ENCODE assay signal across 2 cellular contexts in the genomic region with DNA sequence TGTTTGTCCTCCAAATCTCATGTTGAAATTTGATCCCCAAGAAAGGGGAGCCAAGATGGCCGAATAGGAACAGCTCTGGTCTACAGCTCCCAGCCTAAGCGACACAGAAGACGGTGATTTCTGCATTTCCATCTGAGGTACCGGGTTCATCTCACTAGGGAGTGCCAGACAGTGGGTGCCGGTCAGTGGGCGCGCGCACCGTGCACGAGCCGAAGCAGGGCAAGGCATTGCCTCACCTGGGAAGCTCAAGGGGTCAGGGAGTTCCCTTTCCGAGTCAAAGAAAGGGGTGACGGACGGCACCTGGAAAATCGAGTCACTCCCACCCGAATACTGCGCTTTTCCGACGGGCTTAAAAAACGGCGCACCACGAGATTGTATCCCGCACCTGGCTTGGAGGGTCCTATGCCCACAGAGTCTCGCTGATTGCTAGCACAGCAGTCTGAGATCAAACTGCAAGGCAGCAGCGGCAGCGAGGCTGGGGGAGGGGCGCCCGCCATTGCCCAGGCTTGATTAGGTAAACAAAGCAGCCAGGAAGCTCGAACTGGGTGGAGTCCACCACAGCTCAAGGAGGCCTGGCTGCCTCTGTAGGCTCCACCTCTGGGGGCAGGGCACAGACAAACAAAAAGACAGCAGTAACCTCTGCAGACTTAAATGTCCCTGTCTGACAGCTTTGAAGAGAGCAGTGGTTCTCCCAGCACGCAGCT.
TF ChIP-seq lines count a peak whose summit lies in the region.
"Not testable (repeated sequence)": the region's sequence is repeated elsewhere in the genome, so short reads cannot be mapped to it uniquely, and the experiment has no call there.

No MANE protein-coding gene starts in this region.

TF ChIP-seq in H1, 55 proteins besides CTCF, POLR2A, EP300 and RAD21:
- TF ChIP-seq YY1 (IDR thresholded peaks at IDR 0.05; ENCODE audit: low read depth, low read length): 0 out of 2 replicates have a peak, but pooled peaks have one; percentile 30
TF ChIP-seq in H1: peak in this region for 1; not testable (repeated sequence) for 54.

TF ChIP-seq in HepG2, 621 proteins besides CTCF, POLR2A, EP300 and RAD21:
- TF ChIP-seq FOXA1 (IDR thresholded peaks at IDR 0.05): not testable (repeated sequence)
- TF ChIP-seq FOXA1 (CRISPR knock-in tag; IDR thresholded peaks at IDR 0.05) (peak; percentile 52), ZNF281 (CRISPR knock-in tag; IDR thresholded peaks at IDR 0.05; ENCODE audit: borderline replicate concordance) (peak; percentile 74; the same call in 1 of the 2 replicates), ARID5B (CRISPR knock-in tag; IDR thresholded peaks at IDR 0.05) (peak; percentile 8; the same call in 1 of the 2 replicates)
